8 cellular contexts compared by ENCODE assay signal in the genomic region with DNA sequence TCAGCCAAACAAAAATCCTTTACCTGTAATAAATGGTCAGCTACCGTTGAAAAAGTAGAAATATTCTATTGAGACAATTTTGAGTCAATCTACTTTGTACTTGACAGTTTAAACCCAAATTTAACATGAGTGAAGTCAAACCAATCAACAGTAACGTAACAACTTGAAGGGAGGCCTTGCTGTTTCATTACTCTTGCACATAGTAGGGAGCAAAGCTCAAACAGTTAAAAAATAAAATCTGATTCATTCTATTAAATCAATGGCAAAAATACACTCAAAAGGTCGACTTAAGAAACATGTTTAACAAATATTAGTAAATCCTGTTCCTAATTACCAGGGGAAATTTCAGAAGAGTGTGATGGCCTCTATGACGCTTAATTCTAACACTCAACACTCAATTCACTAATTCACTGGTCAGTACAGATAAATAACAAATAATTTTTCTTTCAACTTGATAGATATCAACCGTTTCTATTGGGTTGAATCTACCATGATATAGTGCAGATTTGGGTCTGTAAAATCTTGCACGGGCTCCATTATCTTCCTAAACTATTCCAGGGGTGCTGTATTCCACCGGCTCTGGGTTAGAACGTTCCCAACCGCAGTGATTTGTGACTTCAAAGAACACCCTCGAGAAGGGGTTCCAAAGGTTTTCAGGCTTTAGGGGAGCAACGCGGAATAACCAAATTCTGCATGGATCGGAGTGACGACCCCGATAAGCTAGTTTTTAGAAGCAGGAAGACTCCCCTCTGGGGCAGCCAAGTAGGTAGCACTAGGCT. TPM values are rescaled to one million over a fixed set of nuclear protein-coding genes. Genes with fewer than 3 reads are reported as not detected.
DNase-seq lines count a peak whose midpoint lies in the region; ATAC-seq and TF ChIP-seq lines count a peak whose summit lies in the region.

No MANE protein-coding gene starts in this region.

- H3K27ac Mint-ChIP-seq in nephron, result peak overlapping the region in 2 of 3 experiments; percentile 77 to 81

- H3K27ac ChIP-seq in duodenal mucosa (ENCODE audit: low read depth, low read length) (peak overlapping the region; percentile 84), caudate nucleus (ENCODE audit: low read depth, low read length) (no peak overlapping the region)

- H3K4me1 ChIP-seq in BE2C (no peaks in the 10 kb centered on the region), duodenal mucosa (ENCODE audit: control insufficient read depth in 1 of 2, insufficient read depth in 2 of 2, low read length in 2 of 2) (peaks cover 10 to 11% of the 10 kb centered on the region in 2 donors)

- TF ChIP-seq CTCF in BE2C (IDR thresholded peaks at IDR 0.05; ENCODE audit: low read depth, low read length), result no peak
- no peak for TF ChIP-seq CTCF in LNCaP clone FGC (IDR thresholded peaks at IDR 0.05; ENCODE audit: control insufficient read depth, extremely low read depth, insufficient read depth)
- TF ChIP-seq CTCF in nephron (IDR thresholded peaks at IDR 0.05; ENCODE audit: unreplicated experiment in 3 of 3), result no peak

- peak overlapping the region; percentile 82 to 94 (median 89) for H3K4me3 Mint-ChIP-seq in nephron

- H3K36me3 Mint-ChIP-seq in nephron (ENCODE audit: low read depth), result no peaks in the 10 kb centered on the region

- no peak for DNase-seq in BE2C
- no peak for DNase-seq in LNCaP clone FGC (ENCODE audit: low read depth)
- DNase-seq in caudate nucleus (lab: John Stamatoyannopoulos, UW), result no peak
- no peak for DNase-seq in AG20443 (ENCODE audit: low spot score)
- no peak for DNase-seq in NCI-H2196 treated with DMSO at 0.1 percent for 48 hours (lab: John Stamatoyannopoulos, UW; ENCODE audit: unreplicated experiment)

- H3K27me3 ChIP-seq in BE2C (no peaks in the 10 kb centered on the region; the same call in 1 of the 2 replicates), duodenal mucosa (ENCODE audit: control insufficient read depth in 1 of 2, insufficient read depth in 2 of 2, low read length in 2 of 2) (no peaks in the 10 kb centered on the region)

- peaks cover 10% of the 10 kb centered on the region for H3K27me3 Mint-ChIP-seq in nephron (ENCODE audit: low read depth)

- no peaks in the 10 kb centered on the region for H3K9me3 Mint-ChIP-seq in nephron

- peak overlapping the region; percentile 92 for H3K4me3 ChIP-seq in BE2C (ENCODE audit: low read depth, low read length)
- peak overlapping the region; percentile 62 for H3K4me3 ChIP-seq in LNCaP clone FGC (ENCODE audit: low read depth, low read length)
- H3K4me3 ChIP-seq in duodenal mucosa (ENCODE audit: low read depth in 1 of 2, low read length in 2 of 2), result peak overlapping the region; percentile 84 to 87

- no peaks in the 10 kb centered on the region for H3K9me3 ChIP-seq in BE2C
- H3K9me3 ChIP-seq in duodenal mucosa (ENCODE audit: control insufficient read depth in 1 of 2, low read length in 2 of 2), result no peaks in the 10 kb centered on the region

- peak overlapping the region; percentile 67 to 91 for H3K9ac ChIP-seq in duodenal mucosa (ENCODE audit: low read depth in 1 of 2, low read length in 2 of 2)

- no peaks in the 10 kb centered on the region for H3K36me3 ChIP-seq in BE2C
- H3K36me3 ChIP-seq in duodenal mucosa (ENCODE audit: control insufficient read depth in 1 of 2, insufficient read depth in 2 of 2, low read length in 2 of 2), result no peaks in the 10 kb centered on the region

- H3K4me1 Mint-ChIP-seq in nephron, result peaks cover 31% of the 10 kb centered on the region

- no peak for ATAC-seq in GM18873 (IDR thresholded peaks at IDR 0.05; ENCODE audit: low FRiP score, unreplicated experiment)

RNA-seq across cellular contexts. Expression of gene TARBP1, which starts 1.4 kb away (rescaled TPM):
- 30.9 TPM for polyA plus RNA-seq in BE2C (2012; ENCODE audit: insufficient read depth, insufficient read length, low read depth)
